8 cellular contexts compared by ENCODE assay signal in the genomic region with DNA sequence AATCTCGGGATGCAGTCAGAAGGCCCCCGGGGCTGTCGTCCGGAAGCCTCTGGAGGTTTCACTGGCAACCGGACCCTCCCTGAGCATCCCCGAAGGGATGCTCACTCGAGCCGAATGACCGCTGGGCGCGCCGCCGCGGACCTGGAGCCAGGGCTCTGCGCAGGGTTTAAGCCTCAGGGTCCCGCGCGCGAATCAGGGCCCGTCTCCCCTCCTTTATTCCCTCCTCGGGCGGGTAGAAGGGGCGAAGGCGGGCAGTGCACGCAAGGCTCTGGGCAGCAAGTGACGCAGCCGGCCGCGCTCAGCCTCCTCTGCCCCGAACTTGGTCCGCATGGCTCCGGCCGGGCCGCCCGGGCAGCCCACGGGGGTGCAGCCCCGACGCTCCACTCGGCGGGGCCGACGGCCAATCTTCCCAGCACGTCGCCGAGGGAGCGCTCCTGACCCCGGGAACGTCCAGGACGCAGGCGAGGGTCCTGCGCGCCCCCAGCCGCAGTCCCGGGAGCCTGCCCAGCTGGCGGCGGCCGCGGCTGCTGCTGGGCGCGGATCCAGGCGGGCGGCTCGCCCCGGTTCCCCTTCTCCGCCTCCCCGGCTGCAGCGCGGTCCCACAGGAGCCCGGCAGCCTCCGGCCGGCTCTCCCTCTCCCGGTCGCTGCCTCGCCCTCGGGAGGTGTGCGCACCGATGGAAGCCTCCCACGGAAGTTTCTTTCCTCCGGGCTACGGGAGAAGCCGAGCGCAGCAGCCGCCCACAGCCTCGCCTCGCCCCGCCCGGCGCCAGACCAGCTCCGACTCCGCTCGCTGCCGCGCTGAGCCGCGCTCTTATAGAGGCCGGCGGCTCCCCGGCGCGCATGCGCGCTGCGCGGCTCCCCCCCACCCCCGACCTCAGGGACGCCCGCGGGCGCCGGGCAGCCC. TPM values are rescaled to one million over a fixed set of nuclear protein-coding genes. Genes with fewer than 3 reads are reported as not detected.
DNase-seq lines count a peak whose midpoint lies in the region; ATAC-seq and TF ChIP-seq lines count a peak whose summit lies in the region.

A gene (minus strand): TSS at position 786 of the 905 bp plus-strand sequence. CDS start 1,041 bp downstream, outside the sequence.

- TF ChIP-seq CTCF in SK-N-SH (IDR thresholded peaks at IDR 0.05) (no peak), brain microvascular endothelial cell (IDR thresholded peaks at IDR 0.05; ENCODE audit: low read depth, low read length, missing control alignments) (no peak), sigmoid colon (IDR thresholded peaks at IDR 0.05) (no peak)

- no peak within 1 kb of the TSS for H3K9ac ChIP-seq in SK-N-SH

- H3K9me2 ChIP-seq in SK-N-SH = no peaks in the 10 kb centered on the region

- intact Hi-C loops in sigmoid colon (cut with DNase I) = no loop called here

- 2% methylated on average over 26 of the region's 110 CpGs for WGBS in SK-N-SH (ENCODE audit: low lambda C conversion rate)
- 1 to 5% methylated on average over 109 of the region's 110 CpGs for WGBS in sigmoid colon, 2 donors

- no peaks in the 10 kb centered on the region for H3K36me3 ChIP-seq in SK-N-SH (replicated peaks in 1 of 2; ENCODE audit: control insufficient read depth in 1 of 2, insufficient read depth in 2 of 2, low read length in 1 of 2)
- no peaks in the 10 kb centered on the region for H3K36me3 ChIP-seq in brain microvascular endothelial cell (replicated peaks)
- H3K36me3 ChIP-seq in sigmoid colon = no peaks in the 10 kb centered on the region

- H3K4me3 ChIP-seq in SK-N-SH (ENCODE audit: low read depth in 2 of 2, low read length in 1 of 2) (peak within 1 kb of the TSS; percentile 19 to 34; a peak in 3 of 4 replicates), brain microvascular endothelial cell (ENCODE audit: low read depth, low read length) (peak within 1 kb of the TSS; percentile 62), iPS-11a (ENCODE audit: low read depth, low read length) (peak within 1 kb of the TSS; percentile 49), sigmoid colon (peak within 1 kb of the TSS; percentile 11 to 54 (median 46))

- DNase-seq in AG08396 (ENCODE audit: low spot score) (peak; percentile 79), HK-2 (ENCODE audit: unreplicated experiment) (peak; percentile 62), SK-N-SH (peak; percentile 87), brain microvascular endothelial cell (no peak), sigmoid colon (no peak), KBM-7 (no peak)

- no peak for TF ChIP-seq RAD21 in SK-N-SH (IDR thresholded peaks at IDR 0.05; ENCODE audit: low read length)

- H3K4me1 ChIP-seq in SK-N-SH (ENCODE audit: control insufficient read depth in 1 of 2, insufficient read depth in 2 of 2, low read depth in 1 of 2, low read length in 1 of 2) (no peaks in the 10 kb centered on the region; a peak in 1 of 4 replicates), sigmoid colon (peaks cover 0 to 30% (median 23%) of the 10 kb centered on the region in 4 donors)

- TF ChIP-seq POLR2A in sigmoid colon (IDR thresholded peaks at IDR 0.05) = no peak

- ATAC-seq in GM19463 (IDR thresholded peaks at IDR 0.05; ENCODE audit: unreplicated experiment) = no peak

- CTCF ChIA-PET in SK-N-SH (lab: Yijun Ruan, JAX) = interaction anchor here (1.2 to 1.8 kb wide), 6 partner anchors 11 to 477 kb away, joined by 3 to 4 read pairs (median 3); no protein-coding TSS in a partner anchor

- H2AFZ ChIP-seq in SK-N-SH (ENCODE audit: low read depth) = no peak within 1 kb of the TSS

- peak within 1 kb of the TSS; percentile 55 for H3K4me2 ChIP-seq in SK-N-SH

- H3K79me2 ChIP-seq in SK-N-SH (ENCODE audit: insufficient read depth) = no peaks in the 10 kb centered on the region

- POLR2A ChIA-PET in SK-N-SH (lab: Yijun Ruan, JAX) = no interaction called here

- H4K20me1 ChIP-seq in SK-N-SH (ENCODE audit: insufficient read depth) = no peaks in the 10 kb centered on the region

- no peaks in the 10 kb centered on the region for H3F3A ChIP-seq in SK-N-SH (replicated peaks; ENCODE audit: insufficient read depth)

- H3K27ac ChIP-seq in SK-N-SH (ENCODE audit: low read depth in 2 of 2, low read length in 1 of 2) (no peak within 1 kb of the TSS), brain microvascular endothelial cell (no peak within 1 kb of the TSS), sigmoid colon (no peak within 1 kb of the TSS)

- no peaks in the 10 kb centered on the region for H3K9me3 ChIP-seq in SK-N-SH
- H3K9me3 ChIP-seq in sigmoid colon = no peaks in the 10 kb centered on the region

- H3K27me3 ChIP-seq in SK-N-SH (ENCODE audit: insufficient read depth) (peaks cover 45% of the 10 kb centered on the region), brain microvascular endothelial cell (replicated peaks) (no peaks in the 10 kb centered on the region), sigmoid colon (peaks cover 26 to 79% (median 52%) of the 10 kb centered on the region in 3 donors)

- in situ Hi-C loops in brain microvascular endothelial cell (cut with HindIII; ENCODE audit: low pct_ligation_motif_present, low sequenced_read_pairs) (loop anchor here (25.0 kb wide), 1 partner anchor 489 kb away; no protein-coding TSS in a partner anchor), KBM-7 (cut with MboI; ENCODE audit: low pct_unique_long_range_greater_than_20kb, low sequenced_read_pairs) (no loop called here)

- TF ChIP-seq EP300 in SK-N-SH (IDR thresholded peaks at IDR 0.05; ENCODE audit: borderline replicate concordance in 1 of 2, low read depth in 1 of 2, low read length in 1 of 2) (no peak), sigmoid colon (IDR thresholded peaks at IDR 0.05) (no peak)

TF ChIP-seq in SK-N-SH, 30 proteins besides CTCF, POLR2A, EP300 and RAD21:
- TF ChIP-seq NRF1 (IDR thresholded peaks at IDR 0.05; ENCODE audit: low read depth, low read length) (peak; percentile 48; the same call in 1 of the 2 replicates), FOSL2 (IDR thresholded peaks at IDR 0.05; ENCODE audit: borderline replicate concordance, low read depth) (no peak), EZH2phosphoT487 (IDR thresholded peaks at IDR 0.05; ENCODE audit: borderline replicate concordance, low read depth) (no peak)

RNA-seq across cellular contexts. Expression of the gene that starts here (rescaled TPM):
- not detected in 2 replicates for polyA plus RNA-seq in SK-N-SH (2012; rRNA removed)
- polyA plus RNA-seq in SK-N-SH (2012; cell fraction: cytosol; rRNA removed) = not detected in 2 replicates
- not detected in 2 replicates for polyA plus RNA-seq in SK-N-SH (2012; cell fraction: nucleus; rRNA removed)
- total RNA-seq in sigmoid colon = under 1 TPM in 3 of 4 donors, not detected in 1; 0.14 to 0.36 (median 0.28) TPM
- under 1 TPM in 1 of 3 donors, not detected in 2; 0.17 TPM for polyA plus RNA-seq in sigmoid colon

Comparison
In these comparisons a context has a peak if more than half of its experiments do, and no peak if none do; other contexts are left out.
1. Peak in DNase-seq, H3K4me3 ChIP-seq and H3K4me2 ChIP-seq in SK-N-SH; RNA of the gene not detected or under 1 TPM.
2. DNase-seq: peak in AG08396 (single experiment) and HK-2 (single experiment); none in brain microvascular endothelial cell (single experiment), sigmoid colon (single experiment) and KBM-7 (single experiment).
3. Peak in every context shown above with its lines, with median percentiles within 50 percentile points of each other: H3K4me3 ChIP-seq.